In genomic region chr7:27554826-27555225, GRCh38 we compare ENCODE assay signal across 22 cellular contexts.
A peak's percentile ranks its signal among the peaks of the same experiment; 100 is the strongest.
DNase-seq lines count a peak whose midpoint lies in the region; ATAC-seq, FAIRE-seq and TF ChIP-seq lines count a peak whose summit lies in the region.
"Had no signal": no experiment of that assay in that cellular context is flagged by ENCODE, and none has a peak within 500 bp of the region (broad histone marks: within the 10 kb centered on the region; RNA-seq: fewer than 3 reads in every experiment).

No MANE protein-coding gene starts in this region.

- no CpG with 5 or more reads among the region's 1 CpG for WGBS in neuronal stem cell (ENCODE audit: extremely low coverage in 2 of 2, insufficient read length in 2 of 2, insufficient replicate concordance in 1 of 2), 2 donors

- peaks cover 26% of the 10 kb centered on the region for H3K4me1 ChIP-seq in GM23338 (ENCODE audit: insufficient read depth)
- peaks cover 7% of the 10 kb centered on the region for H3K4me1 ChIP-seq in keratinocyte (ENCODE audit: control insufficient read depth, extremely low read depth, insufficient read depth, low read length)
- peaks cover 0 to 1% of the 10 kb centered on the region in 2 donors for H3K4me1 ChIP-seq in neuronal stem cell (ENCODE audit: control insufficient read depth in 2 of 2, insufficient read depth in 1 of 2, low read depth in 1 of 2, low read length in 2 of 2)

- H3K4me3 ChIP-seq in GM23338: no peak overlapping the region
- no peak overlapping the region for H3K4me3 ChIP-seq in keratinocyte (ENCODE audit: control insufficient read depth in 2 of 3, extremely low read depth in 1 of 3, insufficient read depth in 2 of 3, low read depth in 1 of 3, low read length in 3 of 3)
- no peak overlapping the region for H3K4me3 ChIP-seq in neuronal stem cell (ENCODE audit: low read length in 2 of 2)
- H3K4me3 ChIP-seq: A549; BLaER1 treated with 17β-estradiol and CSF1 and Interleukin-3, amounts not matched to agents 10 nM and 100 nM; GM23248 had no signal

- no peak overlapping the region for H3K4ac ChIP-seq in neuronal stem cell (ENCODE audit: low read length)

- CTCF ChIA-PET in activated CD8-positive, alpha-beta memory T cell treated with anti-CD3 and anti-CD28 coated beads, Interleukin-2, amount 10 ng/mL, durations not matched to agents 7 days and 5 days (lab: Charles Lee): no interaction called here

- H3F3A ChIP-seq in GM23338 (replicated peaks; ENCODE audit: low read depth): no peaks in the 10 kb centered on the region

- H4K8ac ChIP-seq in neuronal stem cell (ENCODE audit: low read depth, low read length): no peak overlapping the region

- no peaks in the 10 kb centered on the region for H3K36me3 ChIP-seq in GM23338 (ENCODE audit: insufficient read depth)
- H3K36me3 ChIP-seq in keratinocyte (ENCODE audit: control insufficient read depth in 2 of 2, extremely low read depth in 1 of 2, insufficient read depth in 2 of 2, low read length in 2 of 2): no peaks in the 10 kb centered on the region
- H3K36me3 ChIP-seq in neuronal stem cell (replicated peaks in 1 of 2; ENCODE audit: control insufficient read depth in 2 of 2, insufficient read depth in 2 of 2, low read length in 2 of 2): no peaks in the 10 kb centered on the region
- H3K36me3 ChIP-seq: BE2C; BLaER1 treated with 17β-estradiol and CSF1 and Interleukin-3, amounts not matched to agents 10 nM and 100 nM had no signal

- no peak overlapping the region for H2AFZ ChIP-seq in GM23338
- H2AFZ ChIP-seq in keratinocyte (ENCODE audit: control insufficient read depth, low read length): no peak overlapping the region
- H2AFZ ChIP-seq in neuronal stem cell (ENCODE audit: low read length): no peak overlapping the region
- H2AFZ ChIP-seq: GM23248 had no signal

- H3K27ac ChIP-seq in GM23338 (ENCODE audit: low read depth): no peak overlapping the region
- H3K27ac ChIP-seq in keratinocyte (ENCODE audit: control insufficient read depth, insufficient read depth, low read length): no peak overlapping the region
- no peak overlapping the region for H3K27ac ChIP-seq in neuronal stem cell (replicated peaks; ENCODE audit: low read length)
- H3K27ac ChIP-seq: A549; BLaER1 treated with 17β-estradiol and CSF1 and Interleukin-3, amounts not matched to agents 10 nM and 100 nM; GM23248 had no signal

- H3K9me3 Mint-ChIP-seq in GM23338: no peaks in the 10 kb centered on the region
- no peaks in the 10 kb centered on the region for H3K9me3 Mint-ChIP-seq in activated CD8-positive, alpha-beta memory T cell treated with anti-CD3 and anti-CD28 coated beads, Interleukin-2, amount 10 ng/mL, durations not matched to agents 7 days and 5 days (ENCODE audit: low read depth)
- H3K9me3 Mint-ChIP-seq: CD4-positive, alpha-beta memory T cell; H9 had no signal

- no peaks in the 10 kb centered on the region for H3K9me2 ChIP-seq in GM23338 (ENCODE audit: insufficient read depth)

- peaks cover 33% of the 10 kb centered on the region for H3K4me1 Mint-ChIP-seq in GM23338
- H3K4me1 Mint-ChIP-seq in activated CD8-positive, alpha-beta memory T cell treated with anti-CD3 and anti-CD28 coated beads, Interleukin-2, amount 10 ng/mL, durations not matched to agents 7 days and 5 days: no peaks in the 10 kb centered on the region
- H3K4me1 Mint-ChIP-seq: CD4-positive, alpha-beta memory T cell had no signal

- H3K9me3 ChIP-seq in keratinocyte (ENCODE audit: control insufficient read depth, low read depth, low read length) (no peaks in the 10 kb centered on the region), neuronal stem cell (replicated peaks in 1 of 2; ENCODE audit: control insufficient read depth in 2 of 2, insufficient read depth in 1 of 2, low read depth in 1 of 2, low read length in 2 of 2) (peaks cover 0 to 3% of the 10 kb centered on the region in 2 donors)
- H3K9me3 ChIP-seq: A549, BE2C had no signal

- no peaks in the 10 kb centered on the region for H3K79me2 ChIP-seq in GM23338 (replicated peaks; ENCODE audit: insufficient read depth)
- no peaks in the 10 kb centered on the region for H3K79me2 ChIP-seq in keratinocyte (ENCODE audit: control insufficient read depth, insufficient read depth, low read length)

- peaks cover 3% of the 10 kb centered on the region; the same call in 2 of the 3 replicates for H3K36me3 Mint-ChIP-seq in GM23338 (ENCODE audit: low read depth)
- H3K36me3 Mint-ChIP-seq in activated CD8-positive, alpha-beta memory T cell treated with anti-CD3 and anti-CD28 coated beads, Interleukin-2, amount 10 ng/mL, durations not matched to agents 7 days and 5 days: no peaks in the 10 kb centered on the region

- no peak overlapping the region for H3K27ac Mint-ChIP-seq in GM23338
- H3K27ac Mint-ChIP-seq in activated CD8-positive, alpha-beta memory T cell treated with anti-CD3 and anti-CD28 coated beads, Interleukin-2, amount 10 ng/mL, durations not matched to agents 7 days and 5 days: no peak overlapping the region
- H3K27ac Mint-ChIP-seq: CD4-positive, alpha-beta memory T cell had no signal

- peak; percentile 20 for DNase-seq in GM23338 (ENCODE audit: low spot score)
- DNase-seq in NCI-H82 treated with DMSO at 0.1 percent for 48 hours (lab: John Stamatoyannopoulos, UW; ENCODE audit: unreplicated experiment): peak; percentile 50
- DNase-seq in keratinocyte (ENCODE audit: low read depth, low spot score): no peak
- DNase-seq in activated CD8-positive, alpha-beta memory T cell treated with anti-CD3 and anti-CD28 coated beads, Interleukin-2, amount 10 ng/mL, durations not matched to agents 7 days and 5 days: no peak
- no peak for DNase-seq in neuronal stem cell (ENCODE audit: low spot score)
- DNase-seq: 8988T; ACHN; AML-193; BE2C; Calu3; CD4-positive, alpha-beta memory T cell; COR-L47; DMS153; DND-41; GM23248; H9 had no signal

- H3K18ac ChIP-seq in neuronal stem cell (ENCODE audit: low read length): no peak overlapping the region

- H3K9me1 ChIP-seq in keratinocyte (ENCODE audit: control insufficient read depth, extremely low read depth, insufficient read depth, low read length): no peaks in the 10 kb centered on the region

- H2AK5ac ChIP-seq in neuronal stem cell (ENCODE audit: low read depth, low read length): no peak overlapping the region

- TF ChIP-seq CTCF in GM23338 (conservative IDR thresholded peaks at IDR 0.05; ENCODE audit: low read depth in 2 of 2): no peak
- no peak for TF ChIP-seq CTCF in keratinocyte (optimal IDR thresholded peaks at IDR 0.05 in 1 of 3, IDR thresholded peaks at IDR 0.05 in 1 of 3, conservative IDR thresholded peaks at IDR 0.05 in 1 of 3; ENCODE audit: extremely low read depth in 1 of 3, insufficient read depth in 2 of 3, low read length in 3 of 3)

- H4K91ac ChIP-seq in neuronal stem cell (ENCODE audit: low read depth, low read length, poor library complexity): no peak overlapping the region

- no peak overlapping the region for H2BK5ac ChIP-seq in neuronal stem cell (ENCODE audit: low read length)

- no peak overlapping the region for H3K23ac ChIP-seq in neuronal stem cell (ENCODE audit: low read depth, low read length, poor library complexity)

- H3K27me3 ChIP-seq in GM23338 (ENCODE audit: insufficient read depth) (no peaks in the 10 kb centered on the region), keratinocyte (ENCODE audit: control insufficient read depth, extremely low read depth, insufficient read depth, low read length) (no peaks in the 10 kb centered on the region), neuronal stem cell (ENCODE audit: control insufficient read depth in 3 of 3, insufficient read depth in 3 of 3, low read depth in 1 of 3, low read length in 3 of 3) (no peaks in the 10 kb centered on the region)
- H3K27me3 ChIP-seq: BE2C; BLaER1 treated with 17β-estradiol and CSF1 and Interleukin-3, amounts not matched to agents 10 nM and 100 nM had no signal

- H2BK12ac ChIP-seq in neuronal stem cell (ENCODE audit: low read length): no peak overlapping the region

- no peak overlapping the region for H3K14ac ChIP-seq in neuronal stem cell (ENCODE audit: low read length)

- H2BK120ac ChIP-seq in neuronal stem cell (ENCODE audit: low read depth, low read length): no peak overlapping the region

- H3K4me2 ChIP-seq in GM23338: peak overlapping the region; percentile 14; the same call in 1 of the 2 replicates
- H3K4me2 ChIP-seq in keratinocyte (ENCODE audit: control insufficient read depth, extremely low read depth, insufficient read depth, low read depth, low read length): no peak overlapping the region
- no peak overlapping the region for H3K4me2 ChIP-seq in neuronal stem cell (ENCODE audit: insufficient read depth, low read length, poor library complexity, severe bottlenecking)
- H3K4me2 ChIP-seq: A549; BLaER1 treated with 17β-estradiol and CSF1 and Interleukin-3, amounts not matched to agents 10 nM and 100 nM had no signal

- H3K27me3 Mint-ChIP-seq in GM23338 (ENCODE audit: insufficient read depth, low read depth, poor library complexity): peaks cover 2% of the 10 kb centered on the region
- no peaks in the 10 kb centered on the region for H3K27me3 Mint-ChIP-seq in activated CD8-positive, alpha-beta memory T cell treated with anti-CD3 and anti-CD28 coated beads, Interleukin-2, amount 10 ng/mL, durations not matched to agents 7 days and 5 days
- H3K27me3 Mint-ChIP-seq: CD4-positive, alpha-beta memory T cell had no signal

- ATAC-seq in GM23338: peak; percentile 70
- no peak for ATAC-seq in GM21529 (IDR thresholded peaks at IDR 0.05; ENCODE audit: unreplicated experiment)
- ATAC-seq in activated CD8-positive, alpha-beta memory T cell treated with anti-CD3 and anti-CD28 coated beads, Interleukin-2, amount 10 ng/mL, durations not matched to agents 7 days and 5 days: no peak
- ATAC-seq: A549, HCT116 had no signal

- H4K20me1 ChIP-seq in GM23338 (replicated peaks; ENCODE audit: insufficient read depth): no peaks in the 10 kb centered on the region; the same call in 1 of the 2 replicates
- no peaks in the 10 kb centered on the region for H4K20me1 ChIP-seq in keratinocyte (ENCODE audit: control insufficient read depth, extremely low read depth, insufficient read depth, low read length)
- H4K20me1 ChIP-seq: BLaER1 treated with 17β-estradiol and CSF1 and Interleukin-3, amounts not matched to agents 10 nM and 100 nM had no signal

- no peak overlapping the region for H3K4me3 Mint-ChIP-seq in GM23338
- no peak overlapping the region for H3K4me3 Mint-ChIP-seq in activated CD8-positive, alpha-beta memory T cell treated with anti-CD3 and anti-CD28 coated beads, Interleukin-2, amount 10 ng/mL, durations not matched to agents 7 days and 5 days
- H3K4me3 Mint-ChIP-seq: CD4-positive, alpha-beta memory T cell; H9 had no signal

- H2BK15ac ChIP-seq in neuronal stem cell (ENCODE audit: low read length): no peak overlapping the region

- no peak overlapping the region for H3K9ac ChIP-seq in keratinocyte (ENCODE audit: control insufficient read depth, extremely low read depth, insufficient read depth, low read length)
- no peak overlapping the region for H3K9ac ChIP-seq in neuronal stem cell (ENCODE audit: low read depth, low read length, poor library complexity)
- H3K9ac ChIP-seq: BLaER1 treated with 17β-estradiol and CSF1 and Interleukin-3, amounts not matched to agents 10 nM and 100 nM; GM23248 had no signal

- FAIRE-seq in keratinocyte (lab: Jason Lieb, UNC): peak; percentile 39
- FAIRE-seq: G401.6, GM12892 had no signal

- dilution Hi-C loops in keratinocyte (cut with MboI; ENCODE audit: extremely low pct_ligation_motif_present, low sequenced_read_pairs): no loop called here

- peaks cover 3% of the 10 kb centered on the region for H3K79me1 ChIP-seq in neuronal stem cell (ENCODE audit: low read depth, low read length)

Comparison
In these comparisons a context has a peak if more than half of its experiments do, and no peak if none do; other contexts are left out.
1. DNase-seq: peak in GM23338 (single experiment) and NCI-H82 treated with DMSO at 0.1 percent for 48 hours (single experiment); none in keratinocyte (single experiment), activated CD8-positive, alpha-beta memory T cell treated with anti-CD3 and anti-CD28 coated beads, Interleukin-2, amount 10 ng/mL, durations not matched to agents 7 days and 5 days (single experiment) and neuronal stem cell (single experiment).